ENCODE assay signal across 32 cellular contexts in genomic region chr3:190222360-190222759, GRCh38.
"Had no signal": no experiment of that assay in that cellular context is flagged by ENCODE, and none has a peak within 500 bp of the region (broad histone marks: within the 10 kb centered on the region; RNA-seq: fewer than 3 reads in every experiment).

No MANE protein-coding gene starts in this region.

- H3K4me1 ChIP-seq: adrenal gland, ascending aorta, body of pancreas, breast epithelium had no signal

- H3K36me3 ChIP-seq: adrenal gland, ascending aorta, brain microvascular endothelial cell, breast epithelium, cardiac muscle cell had no signal

- ATAC-seq: activated naive CD4-positive, alpha-beta T cell treated with anti-CD3 and anti-CD28 coated beads, Interleukin-2, amount 50 U/mL, for 72 hours; activated T-cell treated with anti-CD3 and anti-CD28 coated beads, Interleukin-2, amount 50 U/mL, for 4 hours; activated T-cell treated with anti-CD3 and anti-CD28 coated beads, Interleukin-2, amount 50 U/mL, for 72 hours; activated T-helper 17 cell treated with anti-CD3 and anti-CD28 coated beads, Interleukin-2, amount 50 U/mL, for 72 hours; body of pancreas had no signal

- H3K27ac ChIP-seq: adrenal gland, ascending aorta, body of pancreas, brain microvascular endothelial cell, breast epithelium, cardiac muscle cell had no signal

- DNase-seq: activated effector memory CD4-positive, alpha-beta T cell treated with anti-CD3 and anti-CD28 coated beads, Interleukin-2, amount 50 U/mL, for 16 hours; activated effector memory CD4-positive, alpha-beta T cell treated with Interleukin-2 at 50 U/mL for 16 hours; activated gamma-delta T cell; activated gamma-delta T cell treated with Interleukin-2 at 50 U/mL for 16 hours; activated naive CD4-positive, alpha-beta T cell; activated naive CD4-positive, alpha-beta T cell treated with anti-CD3 and anti-CD28 coated beads for 36 hours; activated naive CD4-positive, alpha-beta T cell treated with anti-CD3 and anti-CD28 coated beads, Interleukin-2, amount 10 ng/mL, durations not matched to agents 7 days and 5 days; activated naive CD4-positive, alpha-beta T cell treated with anti-CD3 and anti-CD28 coated beads, Interleukin-2, amount 50 U/mL, for 16 hours; activated naive CD4-positive, alpha-beta T cell treated with Interleukin-2 at 50 U/mL for 16 hours; activated naive CD8-positive, alpha-beta T cell treated with anti-CD3 and anti-CD28 coated beads for 36 hours; activated naive CD8-positive, alpha-beta T cell treated with anti-CD3 and anti-CD28 coated beads, Interleukin-2, amount 10 ng/mL, durations not matched to agents 7 days and 5 days; activated naive CD8-positive, alpha-beta T cell treated with anti-CD3 and anti-CD28 coated beads, Interleukin-2, amount 50 U/mL, for 24 hours; activated T-cell treated with anti-CD3 and anti-CD28 coated beads for 4 hours; activated T-cell treated with anti-CD3 and anti-CD28 coated beads, Interleukin-2, amount 50 U/mL, for 1 hour; activated T-cell treated with anti-CD3 and anti-CD28 coated beads, Interleukin-2, amount 50 U/mL, for 24 hours; activated T-cell treated with anti-CD3 and anti-CD28 coated beads, Interleukin-2, amount 50 U/mL, for 4 hours; activated T-cell treated with anti-CD3 and anti-CD28 coated beads, Interleukin-2, amount 50 U/mL, for 48 hours; activated T-cell treated with anti-CD3 and anti-CD28 coated beads, Interleukin-2, amount 50 U/mL, for 72 hours; adrenal gland; amniotic stem cell; amygdala; anterior cingulate cortex; body of pancreas; brain microvascular endothelial cell; caudate nucleus; central memory CD4-positive, alpha-beta T cell; cerebellar nuclear complex had no signal

- H3K4me3 ChIP-seq: adrenal gland, ascending aorta, body of pancreas, breast epithelium, cardiac muscle cell had no signal

- H3K9me3 ChIP-seq: adrenal gland, ascending aorta, body of pancreas had no signal

- H3K27me3 ChIP-seq: adrenal gland, ascending aorta, body of pancreas, brain microvascular endothelial cell, breast epithelium, cardiac muscle cell had no signal
